ENCODE assay signal across 9 cellular contexts in genomic region chr5:39178171-39178570, GRCh38. TPM values are rescaled to one million over a fixed set of nuclear protein-coding genes. Genes with fewer than 3 reads are reported as not detected.
DNase-seq lines count a peak whose midpoint lies in the region; ATAC-seq and TF ChIP-seq lines count a peak whose summit lies in the region.
"Had no signal": no experiment of that assay in that cellular context is flagged by ENCODE, and none has a peak within 500 bp of the region (broad histone marks: within the 10 kb centered on the region; RNA-seq: fewer than 3 reads in every experiment).

No MANE protein-coding gene starts in this region.

- H3K4me3 ChIP-seq in CD4-positive, alpha-beta memory T cell (ENCODE audit: low read length in 2 of 2) = peak overlapping the region in 1 of 2 donors; percentile 25
- H3K4me3 ChIP-seq in left lung = no peak overlapping the region

- no peaks in the 10 kb centered on the region for H3K9me3 Mint-ChIP-seq in CD4-positive, alpha-beta memory T cell
- peaks cover 2% of the 10 kb centered on the region for H3K9me3 Mint-ChIP-seq in activated CD4-positive, alpha-beta memory T cell treated with anti-CD3 and anti-CD28 coated beads, Interleukin-2, amount 10 ng/mL, durations not matched to agents 7 days and 5 days
- H3K9me3 Mint-ChIP-seq in H9 = 0 out of 5 replicates have a peak, but pooled peaks cover 0 to 2% of the 10 kb centered on the region in 2 experiments

- H3K79me1 ChIP-seq in H9 (ENCODE audit: insufficient read depth, low read depth, low read length, poor library complexity, severe bottlenecking) = no peaks in the 10 kb centered on the region

- H2BK12ac ChIP-seq in H9 (ENCODE audit: insufficient read length, low read depth, low read length) = no peak overlapping the region

- no peak for DNase-seq in CD4-positive, alpha-beta memory T cell
- DNase-seq in HS-5 (ENCODE audit: low read depth) (peak; percentile 68), left lung (no peak), H9 (no peak), omental fat pad (ENCODE audit: low spot score) (no peak), SW480 (ENCODE audit: low spot score) (no peak)
- DNase-seq in activated CD4-positive, alpha-beta memory T cell treated with anti-CD3 and anti-CD28 coated beads, Interleukin-2, amount 10 ng/mL, durations not matched to agents 7 days and 5 days = no peak

- no CpG with 5 or more reads among the region's 3 CpGs for WGBS in H9 (ENCODE audit: extremely low coverage, insufficient read length, low lambda C conversion rate)

- no peak overlapping the region for H3K18ac ChIP-seq in H9 (ENCODE audit: insufficient read length, low read depth, low read length)

- H4K20me1 ChIP-seq in H9 (ENCODE audit: control insufficient read depth, insufficient read depth, insufficient read length) = no peaks in the 10 kb centered on the region

- no peaks in the 10 kb centered on the region for H3K27me3 Mint-ChIP-seq in CD4-positive, alpha-beta memory T cell
- no peaks in the 10 kb centered on the region for H3K27me3 Mint-ChIP-seq in activated CD4-positive, alpha-beta memory T cell treated with anti-CD3 and anti-CD28 coated beads, Interleukin-2, amount 10 ng/mL, durations not matched to agents 7 days and 5 days
- H3K27me3 Mint-ChIP-seq in H9 (ENCODE audit: low read depth) = no peaks in the 10 kb centered on the region

- peaks cover 85 to 98% (median 92%) of the 10 kb centered on the region in 4 donors for H3K4me1 Mint-ChIP-seq in CD4-positive, alpha-beta memory T cell
- H3K4me1 Mint-ChIP-seq in activated CD4-positive, alpha-beta memory T cell treated with anti-CD3 and anti-CD28 coated beads, Interleukin-2, amount 10 ng/mL, durations not matched to agents 7 days and 5 days = peaks cover 96% of the 10 kb centered on the region
- H3K4me1 Mint-ChIP-seq in H9 = peaks cover 5 to 6% of the 10 kb centered on the region in 2 experiments

- no peak overlapping the region for H4K8ac ChIP-seq in H9 (replicated peaks; ENCODE audit: insufficient read length, low read depth, low read length)

- intact Hi-C loops in CD4-positive, alpha-beta memory T cell (cut with micrococcal nuclease) = no loop called here
- intact Hi-C loops in left lung (cut with DNase I) = no loop called here

- no peak overlapping the region for H2BK15ac ChIP-seq in H9 (ENCODE audit: low read depth, low read length)

- H4K5ac ChIP-seq in H9 (ENCODE audit: insufficient read length, low read depth, low read length) = no peak overlapping the region

- peaks cover 38 to 46% of the 10 kb centered on the region in 2 donors for H3K36me3 Mint-ChIP-seq in CD4-positive, alpha-beta memory T cell
- H3K36me3 Mint-ChIP-seq in activated CD4-positive, alpha-beta memory T cell treated with anti-CD3 and anti-CD28 coated beads, Interleukin-2, amount 10 ng/mL, durations not matched to agents 7 days and 5 days (ENCODE audit: low read depth) = peaks cover 59% of the 10 kb centered on the region
- H3K36me3 Mint-ChIP-seq in H9 (ENCODE audit: insufficient read depth in 1 of 3, low read depth in 3 of 3) = no peaks in the 10 kb centered on the region

- peak overlapping the region; percentile 91 to 97 (median 92) for H3K27ac Mint-ChIP-seq in CD4-positive, alpha-beta memory T cell
- peak overlapping the region; percentile 92 for H3K27ac Mint-ChIP-seq in activated CD4-positive, alpha-beta memory T cell treated with anti-CD3 and anti-CD28 coated beads, Interleukin-2, amount 10 ng/mL, durations not matched to agents 7 days and 5 days
- H3K27ac Mint-ChIP-seq in H9 = no peak overlapping the region

- ATAC-seq in left lung = peak; percentile 32
- ATAC-seq in HG02840 (IDR thresholded peaks at IDR 0.05; ENCODE audit: low FRiP score, unreplicated experiment) = no peak
- no peak for ATAC-seq in omental fat pad (ENCODE audit: low FRiP score)

- no peak overlapping the region for H3K23ac ChIP-seq in H9 (ENCODE audit: insufficient read length, low read depth, low read length)

- H3K9me3 ChIP-seq in CD4-positive, alpha-beta memory T cell (ENCODE audit: control insufficient read depth in 1 of 2, low read length in 2 of 2) = no peaks in the 10 kb centered on the region
- H3K9me3 ChIP-seq in left lung (no peaks in the 10 kb centered on the region), H9 (ENCODE audit: control insufficient read depth, low read depth, low read length) (no peaks in the 10 kb centered on the region)

- H3K4me2 ChIP-seq in H9 (ENCODE audit: insufficient read depth, insufficient read length, low read length) = no peak overlapping the region

- POLR2A ChIA-PET in CD4-positive, alpha-beta memory T cell (lab: Charles Lee; ENCODE audit: partially characterized antibody) = interaction anchor here (0.9 to 43.1 kb wide), 14 partner anchors 5 to 105 kb away, joined by 3 to 1810 read pairs (median 13); no protein-coding TSS in a partner anchor
- POLR2A ChIA-PET in activated CD4-positive, alpha-beta memory T cell treated with anti-CD3 and anti-CD28 coated beads, Interleukin-2, amount 10 ng/mL, durations not matched to agents 7 days and 5 days (lab: Charles Lee) = interaction anchor here (0.9 to 11.9 kb wide), 13 partner anchors 8 to 105 kb away, joined by 3 to 508 read pairs (median 7); no protein-coding TSS in a partner anchor

- no peak overlapping the region for H2AFZ ChIP-seq in H9 (ENCODE audit: low read length)
- H2AFZ ChIP-seq: parathyroid adenoma had no signal

- no peak overlapping the region for H3K4ac ChIP-seq in H9 (ENCODE audit: low read depth, low read length)

- H3K14ac ChIP-seq in H9 (ENCODE audit: insufficient read depth, low read length) = no peak overlapping the region

- H3K4me1 ChIP-seq in CD4-positive, alpha-beta memory T cell (ENCODE audit: insufficient read depth, low read length) = peaks cover 100% of the 10 kb centered on the region
- H3K4me1 ChIP-seq in left lung (peaks cover 0 to 66% of the 10 kb centered on the region in 2 donors), H9 (ENCODE audit: insufficient read depth, low read length) (no peaks in the 10 kb centered on the region)
- H3K4me1 ChIP-seq: parathyroid adenoma had no signal

- H3K36me3 ChIP-seq in CD4-positive, alpha-beta memory T cell (ENCODE audit: insufficient read depth, low read length) = no peaks in the 10 kb centered on the region
- H3K36me3 ChIP-seq in left lung = no peaks in the 10 kb centered on the region

- H2BK20ac ChIP-seq in H9 (ENCODE audit: low read depth, low read length, poor library complexity, severe bottlenecking) = no peak overlapping the region

- no peak overlapping the region for H4K91ac ChIP-seq in H9 (ENCODE audit: insufficient read length, low read depth, low read length)

- no peak overlapping the region for H3K9ac ChIP-seq in H9 (ENCODE audit: extremely low read depth, insufficient read length, low read length)
- H3K9ac ChIP-seq: parathyroid adenoma had no signal

- no peak overlapping the region for H2BK120ac ChIP-seq in H9 (ENCODE audit: low read depth, low read length, poor library complexity, severe bottlenecking)

- no peak overlapping the region for H3T11ph ChIP-seq in H9 (ENCODE audit: low read length)

- peak overlapping the region; percentile 66 to 83 (median 77) for H3K4me3 Mint-ChIP-seq in CD4-positive, alpha-beta memory T cell
- H3K4me3 Mint-ChIP-seq in activated CD4-positive, alpha-beta memory T cell treated with anti-CD3 and anti-CD28 coated beads, Interleukin-2, amount 10 ng/mL, durations not matched to agents 7 days and 5 days = peak overlapping the region; percentile 65
- H3K4me3 Mint-ChIP-seq in H9 = no peak overlapping the region

- peak overlapping the region; percentile 56 for H3K27ac ChIP-seq in CD4-positive, alpha-beta memory T cell (ENCODE audit: low read depth, low read length)
- H3K27ac ChIP-seq in left lung (peak overlapping the region in 1 of 2 donors; percentile 77), H9 (ENCODE audit: insufficient read length, low read depth, low read length) (no peak overlapping the region)
- H3K27ac ChIP-seq: parathyroid adenoma had no signal

- no peak for TF ChIP-seq CTCF in left lung (IDR thresholded peaks at IDR 0.05)
- no peak for TF ChIP-seq CTCF in H9 (conservative IDR thresholded peaks at IDR 0.05)
- TF ChIP-seq CTCF in omental fat pad (IDR thresholded peaks at IDR 0.05) = no peak

- no peak overlapping the region for H3K56ac ChIP-seq in H9 (ENCODE audit: insufficient read length, low read depth, low read length)

- H3K79me2 ChIP-seq in H9 (ENCODE audit: insufficient read depth, low read length) = no peaks in the 10 kb centered on the region; the same call in 1 of the 2 replicates
- H3K79me2 ChIP-seq: parathyroid adenoma had no signal

- CTCF ChIA-PET in CD4-positive, alpha-beta memory T cell (lab: Charles Lee; ENCODE audit: partially characterized antibody) = interaction anchor here (0.9 to 14.9 kb wide), 16 partner anchors 9 to 108 kb away, joined by 4 to 252 read pairs (median 6); partner anchors contain the start of gene FYB1
- CTCF ChIA-PET in activated CD4-positive, alpha-beta memory T cell treated with anti-CD3 and anti-CD28 coated beads, Interleukin-2, amount 10 ng/mL, durations not matched to agents 7 days and 5 days (lab: Charles Lee) = interaction anchor here (0.8 to 6.2 kb wide), 9 partner anchors 11 to 105 kb away, joined by 3 to 71 read pairs (median 5); no protein-coding TSS in a partner anchor

- no peak overlapping the region for H2AK5ac ChIP-seq in H9 (ENCODE audit: insufficient read length, low read length)

- H3K23me2 ChIP-seq in H9 (ENCODE audit: insufficient read length, low read depth, low read length, poor library complexity, severe bottlenecking) = no peaks in the 10 kb centered on the region

- H2BK5ac ChIP-seq in H9 (ENCODE audit: insufficient read length, low read length) = no peak overlapping the region

- no peaks in the 10 kb centered on the region for H3K27me3 ChIP-seq in CD4-positive, alpha-beta memory T cell (ENCODE audit: insufficient read depth, low read length)
- H3K27me3 ChIP-seq in left lung = no peaks in the 10 kb centered on the region
- H3K27me3 ChIP-seq in H9 (ENCODE audit: insufficient read depth, low read length) = no peaks in the 10 kb centered on the region

RNA-seq across cellular contexts. Expression of gene FYB1, which starts 41.2 kb away (rescaled TPM):
- 100 to 1,000 TPM; 571 to 596 TPM for total RNA-seq in CD4-positive, alpha-beta memory T cell
- polyA plus RNA-seq in CD4-positive, alpha-beta memory T cell = 100 to 1,000 TPM; 184 to 414 TPM
- total RNA-seq in activated CD4-positive, alpha-beta memory T cell treated with anti-CD3 and anti-CD28 coated beads, Interleukin-2, amount 10 ng/mL, durations not matched to agents 7 days and 5 days = 100 to 1,000 TPM; 260 to 270 TPM
- total RNA-seq in left lung (10 to 100 TPM; 24.4 to 93.7 TPM), H9 (2021) (not detected in 2 replicates), omental fat pad (10 to 100 TPM; 13.2 to 46.2 (median 22.6) TPM)

Comparison
In these comparisons a context has a peak if more than half of its experiments do, and no peak if none do; other contexts are left out.
1. H3K27ac Mint-ChIP-seq: peak in CD4-positive, alpha-beta memory T cell (7 of 7) and activated CD4-positive, alpha-beta memory T cell treated with anti-CD3 and anti-CD28 coated beads, Interleukin-2, amount 10 ng/mL, durations not matched to agents 7 days and 5 days (single experiment); none in H9 (0 of 3).
2. H3K4me3 Mint-ChIP-seq: peak in CD4-positive, alpha-beta memory T cell (8 of 8) and activated CD4-positive, alpha-beta memory T cell treated with anti-CD3 and anti-CD28 coated beads, Interleukin-2, amount 10 ng/mL, durations not matched to agents 7 days and 5 days (single experiment); none in H9 (0 of 2).
3. RNA of gene FYB1, which starts 41.2 kb away (total RNA-seq): 571 to 596 TPM in CD4-positive, alpha-beta memory T cell, 260 to 270 TPM in activated CD4-positive, alpha-beta memory T cell treated with anti-CD3 and anti-CD28 coated beads, Interleukin-2, amount 10 ng/mL, durations not matched to agents 7 days and 5 days, 24.4 to 93.7 TPM in left lung and 13.2 to 46.2 TPM in omental fat pad; not detected in H9; every median in the first group is over 10 times any median in the second.